8 cellular contexts compared by ENCODE assay signal in genomic region chr1:26820784-26821269, GRCh38. TPM values are rescaled to one million over a fixed set of nuclear protein-coding genes. Genes with fewer than 3 reads are reported as not detected.
DNase-seq lines count a peak whose midpoint lies in the region; ATAC-seq and TF ChIP-seq lines count a peak whose summit lies in the region.

No MANE protein-coding gene starts in this region.

- POLR2A ChIA-PET in CD8-positive, alpha-beta T cell (lab: Charles Lee): interaction anchor here (0.7 to 1.6 kb wide), 8 partner anchors 9 to 124 kb away, joined by 3 to 11 read pairs (median 5); partner anchors contain the start of genes GPATCH3, GPN2 and PIGV
- POLR2A ChIA-PET in WTC11 (lab: Charles Lee): no interaction called here
- POLR2A ChIA-PET in RWPE1 (lab: Yijun Ruan, JAX; ENCODE audit: low non-redundant PET): no interaction called here

- peak overlapping the region; percentile 25 for H3K4me3 ChIP-seq in CD8-positive, alpha-beta T cell (ENCODE audit: low read depth, low read length)
- no peak overlapping the region for H3K4me3 ChIP-seq in osteoblast (ENCODE audit: insufficient read depth, low read length)

- H3K4me2 ChIP-seq in osteoblast (ENCODE audit: insufficient read depth, low read length): no peak overlapping the region

- H3K27ac Mint-ChIP-seq in CD8-positive, alpha-beta T cell: peak overlapping the region; percentile 89
- H3K27ac Mint-ChIP-seq in WTC11: no peak overlapping the region

- DNase-seq in CD8-positive, alpha-beta T cell: peak in 4 of 7 experiments; percentile 11 to 56 (median 45)
- DNase-seq in WTC11 (ENCODE audit: low spot score) (no peak), osteoblast (ENCODE audit: insufficient read length, low spot score, missing footprints) (no peak), NCI-H524 (lab: John Stamatoyannopoulos, UW) (no peak), RWPE1 (ENCODE audit: low spot score) (no peak)

- no peaks in the 10 kb centered on the region for H4K20me1 ChIP-seq in osteoblast (ENCODE audit: insufficient read depth, low read length)

- CTCF ChIA-PET in CD8-positive, alpha-beta T cell (lab: Charles Lee): interaction anchor here (0.7 to 2.7 kb wide), 17 partner anchors 8 to 218 kb away, joined by 3 to 42 read pairs (median 7); partner anchors contain the start of gene PIGV
- CTCF ChIA-PET in WTC11 (lab: Charles Lee): interaction anchor here (0.6 to 2.0 kb wide), 16 partner anchors 8 to 319 kb away, joined by 3 to 19 read pairs (median 3); no protein-coding TSS in a partner anchor
- CTCF ChIA-PET in RWPE1 (lab: Yijun Ruan, JAX): interaction anchor here (0.6 to 0.7 kb wide), 3 partner anchors 37 to 324 kb away, joined by 3 to 6 read pairs (median 3); no protein-coding TSS in a partner anchor

- H3K27ac ChIP-seq in CD8-positive, alpha-beta T cell (ENCODE audit: low read depth, low read length): no peak overlapping the region
- no peak overlapping the region for H3K27ac ChIP-seq in osteoblast (ENCODE audit: low read depth, low read length)
- H3K27ac ChIP-seq in RWPE1: no peak overlapping the region

- H3K4me1 ChIP-seq in CD8-positive, alpha-beta T cell (ENCODE audit: insufficient read depth, low read length): peaks cover 21% of the 10 kb centered on the region
- peaks cover 10% of the 10 kb centered on the region for H3K4me1 ChIP-seq in osteoblast (ENCODE audit: insufficient read depth, low read length)

- no peaks in the 10 kb centered on the region for H3K36me3 ChIP-seq in CD8-positive, alpha-beta T cell (ENCODE audit: insufficient read depth, low read length)
- no peaks in the 10 kb centered on the region for H3K36me3 ChIP-seq in osteoblast (ENCODE audit: insufficient read depth, low read length)

- no peak overlapping the region for H2AFZ ChIP-seq in osteoblast (ENCODE audit: low read length)

- intact Hi-C loops in CD8-positive, alpha-beta T cell (cut with DNase I, micrococcal nuclease): loop anchor here in 1 of 2 experiments (1.0 kb wide), 1 partner anchor 12 kb away; no protein-coding TSS in a partner anchor

- no peaks in the 10 kb centered on the region for H3K27me3 ChIP-seq in CD8-positive, alpha-beta T cell (ENCODE audit: insufficient read depth, low read length)
- H3K27me3 ChIP-seq in osteoblast (ENCODE audit: insufficient read depth, low read length): no peaks in the 10 kb centered on the region

- no peaks in the 10 kb centered on the region for H3K79me2 ChIP-seq in osteoblast (ENCODE audit: insufficient read depth, low read length)

- no peaks in the 10 kb centered on the region for H3K36me3 Mint-ChIP-seq in CD8-positive, alpha-beta T cell
- peaks cover 6% of the 10 kb centered on the region for H3K36me3 Mint-ChIP-seq in WTC11

- H3K4me1 Mint-ChIP-seq in CD8-positive, alpha-beta T cell (ENCODE audit: low read depth): peaks cover 27% of the 10 kb centered on the region
- peaks cover 12% of the 10 kb centered on the region for H3K4me1 Mint-ChIP-seq in WTC11

- ATAC-seq in CD8-positive, alpha-beta T cell: peak; percentile 97
- ATAC-seq in GM19328 (IDR thresholded peaks at IDR 0.05; ENCODE audit: unreplicated experiment) (peak; percentile 89), HG03378 (IDR thresholded peaks at IDR 0.05; ENCODE audit: unreplicated experiment) (peak; percentile 83), WTC11 (peak; percentile 80), GM19023 (IDR thresholded peaks at IDR 0.05; ENCODE audit: unreplicated experiment) (no peak)

- peak; percentile 57 for TF ChIP-seq CTCF in CD8-positive, alpha-beta T cell (IDR thresholded peaks at IDR 0.05)
- no peak for TF ChIP-seq CTCF in WTC11 (IDR thresholded peaks at IDR 0.05)
- peak; percentile 8 for TF ChIP-seq CTCF in osteoblast (IDR thresholded peaks at IDR 0.05; ENCODE audit: extremely low read depth, low read depth, low read length)
- TF ChIP-seq CTCF in RWPE1 (conservative IDR thresholded peaks at IDR 0.05; ENCODE audit: low read depth): no peak

- no peaks in the 10 kb centered on the region for H3K27me3 Mint-ChIP-seq in CD8-positive, alpha-beta T cell (ENCODE audit: low read depth)
- peaks cover 11% of the 10 kb centered on the region for H3K27me3 Mint-ChIP-seq in WTC11 (ENCODE audit: low read depth)

- H3K9me3 ChIP-seq in CD8-positive, alpha-beta T cell (ENCODE audit: low read length): no peaks in the 10 kb centered on the region
- H3K9me3 ChIP-seq in osteoblast (ENCODE audit: low read depth, low read length): no peaks in the 10 kb centered on the region

- no peaks in the 10 kb centered on the region for H3K9me3 Mint-ChIP-seq in CD8-positive, alpha-beta T cell
- peaks cover 13% of the 10 kb centered on the region for H3K9me3 Mint-ChIP-seq in WTC11

- H3K4me3 Mint-ChIP-seq in CD8-positive, alpha-beta T cell: peak overlapping the region; percentile 82
- H3K4me3 Mint-ChIP-seq in WTC11: no peak overlapping the region

TF ChIP-seq in WTC11, 78 proteins besides CTCF, POLR2A, EP300 and RAD21 (continues in another document):
- TF ChIP-seq ELF4 (CRISPR knock-in tag; IDR thresholded peaks at IDR 0.05; ENCODE audit: low read depth) (no peak), FOXK1 (CRISPR knock-in tag; IDR thresholded peaks at IDR 0.05) (no peak), MAX (CRISPR knock-in tag; IDR thresholded peaks at IDR 0.05) (no peak), USF2 (CRISPR knock-in tag; IDR thresholded peaks at IDR 0.05) (no peak), ZNF532 (CRISPR knock-in tag; IDR thresholded peaks at IDR 0.05; ENCODE audit: borderline replicate concordance) (no peak), GRHL2 (CRISPR knock-in tag; IDR thresholded peaks at IDR 0.05; ENCODE audit: insufficient replicate concordance, severe bottlenecking) (no peak), TP53 (CRISPR knock-in tag; IDR thresholded peaks at IDR 0.05) (no peak), NFE2L1 (CRISPR knock-in tag; IDR thresholded peaks at IDR 0.05) (no peak), NR1H2 (CRISPR knock-in tag; IDR thresholded peaks at IDR 0.05) (no peak), ATF3 (CRISPR knock-in tag; conservative IDR thresholded peaks at IDR 0.05) (no peak), ETV6 (CRISPR knock-in tag; IDR thresholded peaks at IDR 0.05) (no peak), ZNF317 (CRISPR knock-in tag; IDR thresholded peaks at IDR 0.05; ENCODE audit: borderline replicate concordance, low read depth) (no peak), MLX (CRISPR knock-in tag; IDR thresholded peaks at IDR 0.05) (no peak), ESRRA (CRISPR knock-in tag; IDR thresholded peaks at IDR 0.05; ENCODE audit: borderline replicate concordance) (no peak)

RNA-seq across cellular contexts. Expression of gene ZDHHC18, which starts 5.7 kb away (rescaled TPM):
- total RNA-seq in CD8-positive, alpha-beta T cell: 10 to 100 TPM; 55.2 to 55.4 TPM
- total RNA-seq in WTC11 (2021) (26.5 to 29.8 TPM (median 28.7 TPM) in 3 replicates), osteoblast (6.2 and 7.6 TPM in 2 replicates)

RNA-seq across cellular contexts. Expression of gene PIGV, which starts 33.1 kb away (rescaled TPM):
- total RNA-seq in CD8-positive, alpha-beta T cell: 10 to 100 TPM in 1 of 2 experiments, 1 to 10 TPM in 1; 9.5 to 12.7 TPM
- total RNA-seq in WTC11 (2021) (13.1 to 15.0 TPM (median 13.7 TPM) in 3 replicates), osteoblast (18.1 and 19.2 TPM in 2 replicates)

RNA-seq across cellular contexts. Expression of gene SFN, which starts 42.1 kb away (rescaled TPM):
- 1 to 10 TPM; 1.1 TPM for total RNA-seq in CD8-positive, alpha-beta T cell
- 8.0 to 14.3 TPM (median 8.0 TPM) in 3 replicates for total RNA-seq in WTC11 (2021)
- total RNA-seq in osteoblast: under 0.01 and 0.29 TPM in 2 replicates

Comparison
In these comparisons a context has a peak if more than half of its experiments do, and no peak if none do; other contexts are left out.
1. DNase-seq: peak in CD8-positive, alpha-beta T cell (4 of 7); none in WTC11 (single experiment), osteoblast (single experiment), NCI-H524 (0 of 2) and RWPE1 (single experiment).
2. CTCF ChIP-seq: peak in CD8-positive, alpha-beta T cell (single experiment) and osteoblast (single experiment); none in WTC11 (single experiment) and RWPE1 (single experiment).